In the genomic region with DNA sequence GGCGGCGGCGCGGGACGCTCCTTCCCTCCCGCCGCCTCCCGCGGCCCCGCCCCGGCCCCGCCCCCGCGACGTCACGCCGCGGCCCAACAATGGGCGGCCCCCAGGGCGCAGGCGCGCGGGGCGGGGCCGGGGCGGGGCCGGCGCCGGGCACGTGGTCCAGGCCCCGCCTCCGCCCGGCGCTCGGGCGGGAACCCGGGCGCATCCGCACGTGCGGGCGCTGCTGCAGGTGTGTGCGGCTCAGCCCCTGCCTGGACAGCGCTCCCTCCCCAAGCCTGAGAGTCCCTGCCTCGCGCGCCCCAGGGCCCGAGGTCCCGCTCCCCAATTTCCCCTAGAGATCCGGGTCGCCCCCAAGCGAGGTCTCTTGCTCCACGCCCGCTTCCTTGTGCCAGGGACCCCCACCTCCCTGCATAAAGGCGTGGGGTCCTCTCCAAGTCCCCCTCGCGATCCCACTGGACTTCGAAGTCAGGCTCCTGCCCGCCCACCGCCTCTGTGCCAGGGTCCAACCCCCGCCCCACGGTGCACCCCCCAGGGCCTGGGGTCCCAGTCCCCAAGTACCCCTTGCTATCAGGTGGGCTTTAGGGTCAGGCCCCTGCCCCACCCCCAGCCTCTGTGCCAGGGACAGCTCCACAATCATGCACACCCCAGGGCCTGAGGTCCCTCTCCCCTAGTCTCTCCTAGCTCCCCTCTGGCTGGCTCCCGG, we compare ENCODE assay signal across 8 cellular contexts. TPM values are rescaled to one million over a fixed set of nuclear protein-coding genes. Genes with fewer than 3 reads are reported as not detected.
A peak's percentile ranks its signal among the peaks of the same experiment; 100 is the strongest.
DNase-seq lines count a peak whose midpoint lies in the region; TF ChIP-seq lines count a peak whose summit lies in the region.

MEX3D (minus strand) TSS at position 6 of the 700 bp plus-strand sequence. CDS start 267 bp downstream, outside the sequence.

- H3K27ac ChIP-seq in SK-N-MC (peak within 1 kb of the TSS; percentile 42; the same call in 1 of the 2 replicates), suprapubic skin (peak within 1 kb of the TSS; percentile 90)

- H3K4me3 ChIP-seq in SK-N-MC: peak within 1 kb of the TSS; percentile 90
- peak within 1 kb of the TSS; percentile 79 for H3K4me3 ChIP-seq in suprapubic skin

- no peak for TF ChIP-seq EP300 in suprapubic skin (IDR thresholded peaks at IDR 0.05)

- WGBS in suprapubic skin: 21% methylated on average over 16 of the region's 63 CpGs

- peak within 1 kb of the TSS; percentile 23 for H3K4me3 Mint-ChIP-seq in activated naive CD4-positive, alpha-beta T cell treated with anti-CD3 and anti-CD28 coated beads, Interleukin-2, amount 50 U/mL, for 24 hours
- H3K4me3 Mint-ChIP-seq in osteocyte (ENCODE audit: unreplicated experiment): peak within 1 kb of the TSS; percentile 68

- peaks cover 5% of the 10 kb centered on the region for H3K27me3 Mint-ChIP-seq in activated naive CD4-positive, alpha-beta T cell treated with anti-CD3 and anti-CD28 coated beads, Interleukin-2, amount 50 U/mL, for 24 hours
- H3K27me3 Mint-ChIP-seq in osteocyte (ENCODE audit: unreplicated experiment): peaks cover 4% of the 10 kb centered on the region

- DNase-seq in NCI-H187 (lab: John Stamatoyannopoulos, UW) (peak; percentile 42 to 71), NCI-H187 treated with DMSO at 0.1 percent for 48 hours (lab: John Stamatoyannopoulos, UW) (no peak), HUDEP-2 (lab: John Stamatoyannopoulos, UW; ENCODE audit: unreplicated experiment in 76 of 76) (peak in 61 of 76 experiments; percentile 22 to 89 (median 64)), SK-N-MC (ENCODE audit: low read depth, low spot score) (no peak), globus pallidus (ENCODE audit: low spot score) (peak; percentile 63), osteocyte (ENCODE audit: extremely low spot score, unreplicated experiment) (no peak), suprapubic skin (ENCODE audit: low spot score in 2 of 2) (peak in 1 of 2 donors; percentile 81)

- no peaks in the 10 kb centered on the region for H3K27me3 ChIP-seq in suprapubic skin

- TF ChIP-seq CTCF in osteocyte (IDR thresholded peaks at IDR 0.05): no peak
- no peak for TF ChIP-seq CTCF in suprapubic skin (IDR thresholded peaks at IDR 0.05)

- H3K36me3 Mint-ChIP-seq in activated naive CD4-positive, alpha-beta T cell treated with anti-CD3 and anti-CD28 coated beads, Interleukin-2, amount 50 U/mL, for 24 hours: peaks cover 1% of the 10 kb centered on the region
- peaks cover 3% of the 10 kb centered on the region for H3K36me3 Mint-ChIP-seq in osteocyte (ENCODE audit: unreplicated experiment)

- H3K27ac Mint-ChIP-seq in activated naive CD4-positive, alpha-beta T cell treated with anti-CD3 and anti-CD28 coated beads, Interleukin-2, amount 50 U/mL, for 24 hours: no peak within 1 kb of the TSS
- H3K27ac Mint-ChIP-seq in osteocyte (ENCODE audit: unreplicated experiment): peak within 1 kb of the TSS; percentile 64

- TF ChIP-seq POLR2A in suprapubic skin (IDR thresholded peaks at IDR 0.05): no peak

- H3K9me3 Mint-ChIP-seq in activated naive CD4-positive, alpha-beta T cell treated with anti-CD3 and anti-CD28 coated beads, Interleukin-2, amount 50 U/mL, for 24 hours: no peaks in the 10 kb centered on the region
- no peaks in the 10 kb centered on the region for H3K9me3 Mint-ChIP-seq in osteocyte (ENCODE audit: unreplicated experiment)

- no peaks in the 10 kb centered on the region for H3K9me3 ChIP-seq in SK-N-MC (ENCODE audit: low read depth, low read length)
- H3K9me3 ChIP-seq in suprapubic skin: no peaks in the 10 kb centered on the region

- peaks cover 3% of the 10 kb centered on the region; the same call in 1 of the 2 replicates for H3K36me3 ChIP-seq in SK-N-MC (ENCODE audit: insufficient read depth, low read length)
- no peaks in the 10 kb centered on the region for H3K36me3 ChIP-seq in suprapubic skin

- H3K4me1 ChIP-seq in suprapubic skin: peaks cover 28% of the 10 kb centered on the region

- H3K9ac ChIP-seq in SK-N-MC (ENCODE audit: insufficient read length): peak within 1 kb of the TSS; percentile 89

- H3K4me1 Mint-ChIP-seq in activated naive CD4-positive, alpha-beta T cell treated with anti-CD3 and anti-CD28 coated beads, Interleukin-2, amount 50 U/mL, for 24 hours: peaks cover 3% of the 10 kb centered on the region
- peaks cover 22% of the 10 kb centered on the region for H3K4me1 Mint-ChIP-seq in osteocyte (ENCODE audit: unreplicated experiment)

RNA-seq across cellular contexts. Expression of gene MEX3D, which starts in this region (rescaled TPM):
- total RNA-seq in osteocyte (65.5 and 67.5 TPM in 2 replicates), suprapubic skin (10 to 100 TPM; 20.1 to 36.4 (median 26.9) TPM)

Comparison
In these comparisons a context has a peak if more than half of its experiments do, and no peak if none do; other contexts are left out.
1. DNase-seq: peak in NCI-H187 (2 of 2), HUDEP-2 (61 of 76) and globus pallidus (single experiment); none in NCI-H187 treated with DMSO at 0.1 percent for 48 hours (single experiment), SK-N-MC (single experiment) and osteocyte (single experiment).